In the genomic region with DNA sequence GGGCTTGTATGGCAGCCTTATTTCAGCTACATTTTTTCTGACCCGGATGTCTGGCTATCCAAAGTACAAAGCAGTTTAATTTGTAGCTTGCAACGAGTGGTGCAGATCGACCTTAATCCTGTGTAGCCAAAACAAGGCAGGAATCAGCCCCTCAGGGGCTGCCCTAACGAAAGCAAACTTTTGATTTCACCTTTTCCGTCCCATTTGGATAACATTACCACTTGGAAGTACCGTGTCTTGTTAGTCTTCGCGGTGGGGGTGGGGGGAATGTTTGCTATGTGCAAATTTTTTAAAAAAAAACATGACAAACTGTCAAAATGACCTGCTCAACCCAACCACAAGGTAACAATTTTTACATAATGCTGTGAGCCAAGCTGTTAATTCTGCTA, we compare ENCODE assay signal across 8 cellular contexts. TPM values are rescaled to one million over a fixed set of nuclear protein-coding genes. Genes with fewer than 3 reads are reported as not detected.
A peak's percentile ranks its signal among the peaks of the same experiment; 100 is the strongest.
DNase-seq lines count a peak whose midpoint lies in the region; ATAC-seq and TF ChIP-seq lines count a peak whose summit lies in the region.

No MANE protein-coding gene starts in this region.

- DNase-seq in right atrium auricular region (ENCODE audit: low spot score) (no peak), left ventricle myocardium superior (no peak), brain microvascular endothelial cell (no peak), lung (ENCODE audit: low spot score) (no peak), 8988T (no peak)
- no peak for DNase-seq in effector CD8-positive, alpha-beta T cell (lab: John Stamatoyannopoulos, UW)

- TF ChIP-seq CTCF in right atrium auricular region (IDR thresholded peaks at IDR 0.05) (no peak), brain microvascular endothelial cell (IDR thresholded peaks at IDR 0.05; ENCODE audit: low read depth, low read length, missing control alignments) (no peak), lung (IDR thresholded peaks at IDR 0.05; ENCODE audit: control extremely low read depth, extremely low read depth) (no peak)

- peak overlapping the region; percentile 94 to 96 for H3K27ac ChIP-seq in right atrium auricular region
- peak overlapping the region; percentile 28 for H3K27ac ChIP-seq in brain microvascular endothelial cell
- H3K27ac ChIP-seq in lung (ENCODE audit: low read depth in 1 of 2, low read length in 1 of 2): peak overlapping the region; percentile 88 to 95
- H3K27ac ChIP-seq in urinary bladder (ENCODE audit: low read depth): peak overlapping the region; percentile 95

- 26 to 27% methylated on average over 8 of the region's 8 CpGs for WGBS in lung, 2 donors
- 20% methylated on average over 8 of the region's 8 CpGs for WGBS in urinary bladder

- H3K9me3 ChIP-seq in right atrium auricular region (no peaks in the 10 kb centered on the region), lung (ENCODE audit: control insufficient read depth in 2 of 2, insufficient read depth in 1 of 2, low read length in 1 of 2) (no peaks in the 10 kb centered on the region)

- H3K36me3 ChIP-seq in right atrium auricular region: no peaks in the 10 kb centered on the region
- peaks cover 3% of the 10 kb centered on the region for H3K36me3 ChIP-seq in brain microvascular endothelial cell (replicated peaks)
- H3K36me3 ChIP-seq in lung (ENCODE audit: control insufficient read depth in 2 of 2, insufficient read depth in 2 of 2, low read length in 2 of 2): no peaks in the 10 kb centered on the region
- no peaks in the 10 kb centered on the region for H3K36me3 ChIP-seq in urinary bladder (ENCODE audit: insufficient read depth)

- H3K27me3 ChIP-seq in right atrium auricular region (no peaks in the 10 kb centered on the region), brain microvascular endothelial cell (replicated peaks) (no peaks in the 10 kb centered on the region), lung (ENCODE audit: control insufficient read depth, insufficient read depth) (no peaks in the 10 kb centered on the region)

- ATAC-seq in left ventricle myocardium superior (no peak), lung (ENCODE audit: insufficient read depth, low FRiP score) (no peak), GM21447 (IDR thresholded peaks at IDR 0.05; ENCODE audit: unreplicated experiment) (no peak)

- in situ Hi-C loops in brain microvascular endothelial cell (cut with HindIII; ENCODE audit: low pct_ligation_motif_present, low sequenced_read_pairs): no loop called here

- H3K4me1 ChIP-seq in right atrium auricular region (peaks cover 0 to 42% of the 10 kb centered on the region in 2 donors), lung (ENCODE audit: control insufficient read depth in 2 of 2, insufficient read depth in 2 of 2, low read length in 2 of 2) (peaks cover 3 to 17% of the 10 kb centered on the region in 2 donors), urinary bladder (ENCODE audit: insufficient read depth) (no peaks in the 10 kb centered on the region)

- H3K4me3 ChIP-seq in right atrium auricular region (peak overlapping the region; percentile 80 to 92), brain microvascular endothelial cell (ENCODE audit: low read depth, low read length) (peak overlapping the region; percentile 82), lung (no peak overlapping the region), urinary bladder (ENCODE audit: low read depth, low read length) (peak overlapping the region; percentile 99)

- intact Hi-C loops in left ventricle myocardium superior (cut with micrococcal nuclease): loop anchor here (5.0 kb wide), 2 partner anchors 55 to 385 kb away; partner anchors contain the start of genes LAMTOR3 and TRMT10A

RNA-seq across cellular contexts. Expression of gene DNAJB14, which starts 0.8 kb away (rescaled TPM):
- 10 to 100 TPM; 13.9 to 15.1 TPM for total RNA-seq in right atrium auricular region
- total RNA-seq in left ventricle myocardium superior: 18.2 TPM
- 10 to 100 TPM; 42.5 to 90.8 TPM for total RNA-seq in lung
- 10 to 100 TPM; 15.3 to 24.1 TPM for polyA plus RNA-seq in lung
- 103 TPM for total RNA-seq in urinary bladder
- polyA plus RNA-seq in urinary bladder: 23.6 TPM

RNA-seq across cellular contexts. Expression of gene H2AZ1, which starts 2.9 kb away (rescaled TPM):
- total RNA-seq in right atrium auricular region (100 to 1,000 TPM; 128 to 143 TPM), left ventricle myocardium superior (83.0 TPM), lung (100 to 1,000 TPM; 110 to 156 TPM), urinary bladder (204 TPM)
- polyA plus RNA-seq in lung (100 to 1,000 TPM; 132 to 229 TPM), urinary bladder (358 TPM)

RNA-seq across cellular contexts. Expression of gene LAMTOR3, which starts 53.0 kb away (rescaled TPM):
- total RNA-seq in right atrium auricular region (10 to 100 TPM; 21.8 to 38.9 TPM), left ventricle myocardium superior (38.9 TPM), lung (10 to 100 TPM; 34.2 to 44.5 TPM), urinary bladder (68.4 TPM)
- polyA plus RNA-seq in lung (10 to 100 TPM; 55.1 to 57.8 TPM), urinary bladder (45.0 TPM)

Comparison
In these comparisons a context has a peak if more than half of its experiments do, and no peak if none do; other contexts are left out.
1. H3K27ac ChIP-seq: peak in every context shown above with its lines; median percentile 95 in right atrium auricular region; 95 in urinary bladder; 92 in lung; 28 in brain microvascular endothelial cell.